In genomic region chr13:35732565-35732964, GRCh38 we compare ENCODE assay signal across 21 cellular contexts.
A peak's percentile ranks its signal among the peaks of the same experiment; 100 is the strongest.
DNase-seq lines count a peak whose midpoint lies in the region; ATAC-seq and TF ChIP-seq lines count a peak whose summit lies in the region.
"Had no signal": no experiment of that assay in that cellular context is flagged by ENCODE, and none has a peak within 500 bp of the region (broad histone marks: within the 10 kb centered on the region; RNA-seq: fewer than 3 reads in every experiment).

No MANE protein-coding gene starts in this region.

- peak in 2 of 5 donors; percentile 63 to 70 for DNase-seq in heart left ventricle
- no peak for DNase-seq in right atrium auricular region (ENCODE audit: low spot score)
- peak in 1 of 2 donors; percentile 29 for DNase-seq in heart right ventricle
- DNase-seq in osteocyte (ENCODE audit: extremely low spot score, unreplicated experiment): peak; percentile 4
- DNase-seq in thyroid gland: peak; percentile 50 to 59
- no peak for DNase-seq in WERI-Rb-1
- no peak for DNase-seq in activated T-cell treated with anti-CD3 and anti-CD28 coated beads, Interleukin-2, amount 50 U/mL, for 1 hour
- no peak for DNase-seq in epidermal melanocyte (ENCODE audit: insufficient read length, low spot score)
- DNase-seq: BE2C; C1 segment of cervical spinal cord; CD4-positive, CD25-positive, alpha-beta regulatory T cell; CD8-positive, alpha-beta memory T cell; COR-L47; DMS 273 treated with DMSO at 0.1 percent for 48 hours; DMS53; DND-41; EL; HFFc6; IMR-90 had no signal

- TF ChIP-seq CTCF in heart left ventricle (IDR thresholded peaks at IDR 0.05) (no peak), right atrium auricular region (IDR thresholded peaks at IDR 0.05) (no peak), heart right ventricle (IDR thresholded peaks at IDR 0.05) (no peak), osteocyte (IDR thresholded peaks at IDR 0.05) (no peak), thyroid gland (IDR thresholded peaks at IDR 0.05) (no peak), WERI-Rb-1 (IDR thresholded peaks at IDR 0.05; ENCODE audit: low read depth, low read length) (no peak)

- H3K4me1 ChIP-seq in heart left ventricle: peaks cover 0 to 43% (median 19%) of the 10 kb centered on the region in 12 donors
- H3K4me1 ChIP-seq in right atrium auricular region: peaks cover 0 to 24% of the 10 kb centered on the region in 2 donors
- H3K4me1 ChIP-seq in heart right ventricle: peaks cover 0 to 41% (median 19%) of the 10 kb centered on the region in 9 donors
- H3K4me1 ChIP-seq in thyroid gland: peaks cover 0 to 11% of the 10 kb centered on the region in 2 donors

- no peaks in the 10 kb centered on the region for H3K36me3 Mint-ChIP-seq in osteocyte (ENCODE audit: unreplicated experiment)
- H3K36me3 Mint-ChIP-seq: CD4-positive, CD25-positive, alpha-beta regulatory T cell; CD8-positive, alpha-beta memory T cell had no signal

- ATAC-seq in heart left ventricle: peak; percentile 57 to 74 (median 69)
- peak in 7 of 8 donors; percentile 40 to 74 (median 61) for ATAC-seq in heart right ventricle
- ATAC-seq: GM23338, HCT116 had no signal

- H3K9me3 Mint-ChIP-seq in osteocyte (ENCODE audit: unreplicated experiment): no peaks in the 10 kb centered on the region
- H3K9me3 Mint-ChIP-seq: GM23338, HFFc6 had no signal

- H3K27ac Mint-ChIP-seq in osteocyte (ENCODE audit: unreplicated experiment): no peak overlapping the region
- H3K27ac Mint-ChIP-seq: CD8-positive, alpha-beta memory T cell; GM23338; HFFc6 had no signal

- H3K9me3 ChIP-seq in heart left ventricle (no peaks in the 10 kb centered on the region), right atrium auricular region (no peaks in the 10 kb centered on the region), heart right ventricle (no peaks in the 10 kb centered on the region), thyroid gland (no peaks in the 10 kb centered on the region), WERI-Rb-1 (ENCODE audit: severe bottlenecking) (no peaks in the 10 kb centered on the region)
- H3K9me3 ChIP-seq: BE2C had no signal

- H3K4me1 Mint-ChIP-seq in osteocyte (ENCODE audit: unreplicated experiment): peaks cover 5% of the 10 kb centered on the region
- H3K4me1 Mint-ChIP-seq: CD4-positive, CD25-positive, alpha-beta regulatory T cell; CD8-positive, alpha-beta memory T cell; GM23338 had no signal

- intact Hi-C loops in heart left ventricle (cut with DNase I): loop anchor here in 3 of 10 donors (5.0 kb wide), 2 partner anchors 55 to 225 kb away; no protein-coding TSS in a partner anchor
- intact Hi-C loops in heart right ventricle (cut with DNase I): loop anchor here in 2 of 10 donors (5.0 to 10.0 kb wide), 2 partner anchors 222 to 225 kb away; no protein-coding TSS in a partner anchor
- intact Hi-C loops in thyroid gland (cut with DNase I): no loop called here

- TF ChIP-seq POLR2A in heart left ventricle (IDR thresholded peaks at IDR 0.05): no peak
- no peak for TF ChIP-seq POLR2A in thyroid gland (IDR thresholded peaks at IDR 0.05)

- H3K27me3 ChIP-seq in heart left ventricle: no peaks in the 10 kb centered on the region
- H3K27me3 ChIP-seq in right atrium auricular region: no peaks in the 10 kb centered on the region
- H3K27me3 ChIP-seq in heart right ventricle: no peaks in the 10 kb centered on the region
- H3K27me3 ChIP-seq in thyroid gland: no peaks in the 10 kb centered on the region
- no peaks in the 10 kb centered on the region for H3K27me3 ChIP-seq in WERI-Rb-1 (ENCODE audit: insufficient read depth, low read depth, severe bottlenecking)
- H3K27me3 ChIP-seq: BE2C had no signal

- H3K4me3 ChIP-seq in heart left ventricle (no peak overlapping the region), right atrium auricular region (no peak overlapping the region), heart right ventricle (no peak overlapping the region), thyroid gland (replicated peaks in 1 of 3) (no peak overlapping the region), WERI-Rb-1 (ENCODE audit: low read depth, low read length) (no peak overlapping the region)
- H3K4me3 ChIP-seq: GM23338 had no signal

- 46 to 62% (median 55%) methylated on average over 4 of the region's 4 CpGs for WGBS in heart left ventricle, 4 donors
- WGBS in heart right ventricle, 2 donors: 62 to 65% methylated on average over 4 of the region's 4 CpGs
- WGBS in thyroid gland, 2 donors: 39 to 50% methylated on average over 4 of the region's 4 CpGs

- H3K27me3 Mint-ChIP-seq in osteocyte (ENCODE audit: unreplicated experiment): peaks cover 3% of the 10 kb centered on the region
- H3K27me3 Mint-ChIP-seq: CD8-positive, alpha-beta memory T cell had no signal

- no peak overlapping the region for H3K4me3 Mint-ChIP-seq in osteocyte (ENCODE audit: unreplicated experiment)
- H3K4me3 Mint-ChIP-seq: CD4-positive, CD25-positive, alpha-beta regulatory T cell; CD8-positive, alpha-beta memory T cell; GM23338; HFFc6 had no signal

- H3K36me3 ChIP-seq in heart left ventricle: no peaks in the 10 kb centered on the region
- no peaks in the 10 kb centered on the region for H3K36me3 ChIP-seq in right atrium auricular region
- H3K36me3 ChIP-seq in heart right ventricle: no peaks in the 10 kb centered on the region
- no peaks in the 10 kb centered on the region for H3K36me3 ChIP-seq in thyroid gland
- no peaks in the 10 kb centered on the region for H3K36me3 ChIP-seq in WERI-Rb-1
- H3K36me3 ChIP-seq: BE2C had no signal

- peak overlapping the region in 10 of 12 donors; percentile 12 to 78 (median 66) for H3K27ac ChIP-seq in heart left ventricle
- H3K27ac ChIP-seq in right atrium auricular region: peak overlapping the region in 1 of 2 donors; percentile 35
- peak overlapping the region in 9 of 10 donors; percentile 3 to 70 (median 48) for H3K27ac ChIP-seq in heart right ventricle
- H3K27ac ChIP-seq in thyroid gland: peak overlapping the region in 1 of 3 donors; percentile 14
- no peak overlapping the region for H3K27ac ChIP-seq in WERI-Rb-1

Comparison
In these comparisons a context has a peak if more than half of its experiments do, and no peak if none do; other contexts are left out.
1. DNase-seq: peak in osteocyte (single experiment) and thyroid gland (2 of 2); none in right atrium auricular region (single experiment), WERI-Rb-1 (single experiment), activated T-cell treated with anti-CD3 and anti-CD28 coated beads, Interleukin-2, amount 50 U/mL, for 1 hour (single experiment) and epidermal melanocyte (single experiment).